ENCODE assay signal across 8 cellular contexts in the genomic region with DNA sequence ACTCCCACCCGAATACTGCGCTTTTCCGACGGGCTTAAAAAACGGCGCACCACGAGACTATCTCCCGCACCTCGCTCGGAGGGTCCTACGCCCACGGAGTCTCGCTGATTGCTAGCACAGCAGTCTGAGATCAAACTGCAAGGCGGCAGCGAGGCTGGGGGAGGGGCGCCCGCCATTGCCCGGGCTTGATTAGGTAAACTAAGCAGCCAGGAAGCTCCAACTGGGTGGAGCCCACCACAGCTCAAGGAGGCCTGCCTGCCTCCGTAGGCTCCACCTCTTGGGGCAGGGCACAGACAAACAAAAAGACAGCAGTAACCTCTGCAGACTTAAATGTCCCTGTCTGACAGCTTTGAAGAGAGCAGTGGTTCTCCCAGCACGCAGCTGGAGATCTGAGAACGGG.
DNase-seq lines count a peak whose midpoint lies in the region; ATAC-seq and TF ChIP-seq lines count a peak whose summit lies in the region.
"Not testable (repeated sequence)": the region's sequence is repeated elsewhere in the genome, so short reads cannot be mapped to it uniquely, and the experiment has no call there.

No MANE protein-coding gene starts in this region.

- no CpG with 5 or more reads among the region's 21 CpGs for WGBS in H9 (ENCODE audit: extremely low coverage, insufficient read length, low lambda C conversion rate)
- WGBS in hepatocyte (ENCODE audit: low lambda C conversion rate, missing lambda C conversion rate), result 12% methylated on average over 8 of the region's 21 CpGs

- H2BK5ac ChIP-seq in H9 (ENCODE audit: insufficient read length, low read length), result not testable (repeated sequence)

- not testable (repeated sequence) for H2AFZ ChIP-seq in H9 (ENCODE audit: low read length)
- peak overlapping the region; percentile 17 for H2AFZ ChIP-seq in hepatocyte

- not testable (repeated sequence) for H4K5ac ChIP-seq in H9 (ENCODE audit: insufficient read length, low read depth, low read length)

- peak overlapping the region in 2 of 4 donors; percentile 77 to 86 for H3K4me3 Mint-ChIP-seq in CD4-positive, CD25-positive, alpha-beta regulatory T cell
- H3K4me3 Mint-ChIP-seq in H9, result peak overlapping the region; percentile 75 to 85
- peak overlapping the region; percentile 69 for H3K4me3 Mint-ChIP-seq in activated CD4-positive, alpha-beta T cell treated with anti-CD3 and anti-CD28 coated beads, Interleukin-2, amount 10 ng/mL, durations not matched to agents 24 days and 14 days
- peak overlapping the region; percentile 73 for H3K4me3 Mint-ChIP-seq in activated T-cell treated with anti-CD3 and anti-CD28 coated beads, Interleukin-2, amount 50 U/mL, for 4 hours
- peak overlapping the region in 9 of 10 donors; percentile 63 to 90 (median 82) for H3K4me3 Mint-ChIP-seq in naive thymus-derived CD4-positive, alpha-beta T cell
- peak overlapping the region; percentile 74 for H3K4me3 Mint-ChIP-seq in type B pancreatic cell

- H3K79me2 ChIP-seq in H9 (ENCODE audit: insufficient read depth, low read length); hepatocyte: not testable (repeated sequence)

- not testable (repeated sequence) for H3K27me3 ChIP-seq in CD4-positive, CD25-positive, alpha-beta regulatory T cell (ENCODE audit: control insufficient read depth, insufficient read depth, low read length); H9 (ENCODE audit: insufficient read depth, low read length); hepatocyte; naive thymus-derived CD4-positive, alpha-beta T cell (ENCODE audit: control insufficient read depth in 2 of 2, insufficient read depth in 2 of 2, low read length in 2 of 2)

- not testable (repeated sequence) for H3K56ac ChIP-seq in H9 (ENCODE audit: insufficient read length, low read depth, low read length)

- H4K20me1 ChIP-seq in H9 (ENCODE audit: control insufficient read depth, insufficient read depth, insufficient read length); hepatocyte (ENCODE audit: insufficient read depth, poor library complexity, severe bottlenecking): not testable (repeated sequence)

- peak in 2 of 3 donors; percentile 60 to 73 for DNase-seq in CD4-positive, CD25-positive, alpha-beta regulatory T cell
- not testable (repeated sequence) for DNase-seq in H9; activated T-cell treated with anti-CD3 and anti-CD28 coated beads, Interleukin-2, amount 50 U/mL, for 4 hours; hepatocyte (ENCODE audit: low spot score); type B pancreatic cell (ENCODE audit: extremely low spot score, unreplicated experiment)
- peak; percentile 81 for DNase-seq in activated CD4-positive, alpha-beta T cell treated with anti-CD3 and anti-CD28 coated beads, Interleukin-2, amount 10 ng/mL, durations not matched to agents 24 days and 14 days
- DNase-seq in activated naive CD4-positive, alpha-beta T cell treated with anti-CD3 and anti-CD28 coated beads, Interleukin-2, amount 50 U/mL, for 16 hours, result peak; percentile 41
- DNase-seq in naive thymus-derived CD4-positive, alpha-beta T cell, result peak in 3 of 9 donors; percentile 47 to 81 (median 76)

- not testable (repeated sequence) for H3K9ac ChIP-seq in H9 (ENCODE audit: extremely low read depth, insufficient read length, low read length)

- intact Hi-C loops in activated CD4-positive, alpha-beta T cell treated with anti-CD3 and anti-CD28 coated beads, Interleukin-2, amount 10 ng/mL, durations not matched to agents 24 days and 14 days (cut with micrococcal nuclease), result not testable (repeated sequence)
- intact Hi-C loops in naive thymus-derived CD4-positive, alpha-beta T cell (cut with micrococcal nuclease), result loop anchor here in 1 of 2 donors (1.0 kb wide), 1 partner anchor 15 kb away; no protein-coding TSS in a partner anchor

- TF ChIP-seq CTCF in H9 (conservative IDR thresholded peaks at IDR 0.05); hepatocyte (IDR thresholded peaks at IDR 0.05; ENCODE audit: poor library complexity); type B pancreatic cell (conservative IDR thresholded peaks at IDR 0.05): not testable (repeated sequence)

- H3K9me3 Mint-ChIP-seq in CD4-positive, CD25-positive, alpha-beta regulatory T cell; H9; activated CD4-positive, alpha-beta T cell treated with anti-CD3 and anti-CD28 coated beads, Interleukin-2, amount 10 ng/mL, durations not matched to agents 24 days and 14 days; activated T-cell treated with anti-CD3 and anti-CD28 coated beads, Interleukin-2, amount 50 U/mL, for 4 hours; naive thymus-derived CD4-positive, alpha-beta T cell; type B pancreatic cell: not testable (repeated sequence)

- not testable (repeated sequence) for H3K9me3 ChIP-seq in CD4-positive, CD25-positive, alpha-beta regulatory T cell (ENCODE audit: control insufficient read depth in 2 of 2, low read length in 2 of 2); H9 (ENCODE audit: control insufficient read depth, low read depth, low read length); hepatocyte (ENCODE audit: low read depth); naive thymus-derived CD4-positive, alpha-beta T cell (ENCODE audit: control insufficient read depth in 2 of 3, low read length in 3 of 3)

- not testable (repeated sequence) for H2BK120ac ChIP-seq in H9 (ENCODE audit: low read depth, low read length, poor library complexity, severe bottlenecking)

- not testable (repeated sequence) for H2BK20ac ChIP-seq in H9 (ENCODE audit: low read depth, low read length, poor library complexity, severe bottlenecking)

- POLR2A ChIA-PET in naive thymus-derived CD4-positive, alpha-beta T cell (lab: Charles Lee), result interaction anchor here (1.0 kb wide), 1 partner anchor 90 kb away, joined by 5 read pairs; a partner anchor contains a TSS

- not testable (repeated sequence) for ATAC-seq in CD4-positive, CD25-positive, alpha-beta regulatory T cell (ENCODE audit: low read depth in 2 of 2); activated T-cell treated with anti-CD3 and anti-CD28 coated beads, Interleukin-2, amount 50 U/mL, for 4 hours; naive thymus-derived CD4-positive, alpha-beta T cell

- not testable (repeated sequence) for H3T11ph ChIP-seq in H9 (ENCODE audit: low read length)

- H3K9me2 ChIP-seq in hepatocyte (replicated peaks; ENCODE audit: insufficient read depth), result not testable (repeated sequence)

- not testable (repeated sequence) for H3K18ac ChIP-seq in H9 (ENCODE audit: insufficient read length, low read depth, low read length)

- peak overlapping the region in 2 of 3 donors; percentile 73 to 79 for H3K27ac Mint-ChIP-seq in CD4-positive, CD25-positive, alpha-beta regulatory T cell
- H3K27ac Mint-ChIP-seq in H9, result peak overlapping the region in 2 of 3 experiments; percentile 51 to 85; a peak in 2 of 7 replicates
- H3K27ac Mint-ChIP-seq in activated CD4-positive, alpha-beta T cell treated with anti-CD3 and anti-CD28 coated beads, Interleukin-2, amount 10 ng/mL, durations not matched to agents 24 days and 14 days; type B pancreatic cell: not testable (repeated sequence)
- peak overlapping the region; percentile 55 to 89 (median 86) for H3K27ac Mint-ChIP-seq in naive thymus-derived CD4-positive, alpha-beta T cell

- H3K4ac ChIP-seq in H9 (ENCODE audit: low read depth, low read length), result not testable (repeated sequence)

- peaks cover 17% of the 10 kb centered on the region for H3K27me3 Mint-ChIP-seq in CD4-positive, CD25-positive, alpha-beta regulatory T cell
- peaks cover 24% of the 10 kb centered on the region for H3K27me3 Mint-ChIP-seq in H9 (ENCODE audit: low read depth)
- not testable (repeated sequence) for H3K27me3 Mint-ChIP-seq in activated CD4-positive, alpha-beta T cell treated with anti-CD3 and anti-CD28 coated beads, Interleukin-2, amount 10 ng/mL, durations not matched to agents 24 days and 14 days; type B pancreatic cell
- peaks cover 11% of the 10 kb centered on the region for H3K27me3 Mint-ChIP-seq in activated T-cell treated with anti-CD3 and anti-CD28 coated beads, Interleukin-2, amount 50 U/mL, for 4 hours (ENCODE audit: low read depth)
- peaks cover 4 to 32% (median 7%) of the 10 kb centered on the region in 5 donors for H3K27me3 Mint-ChIP-seq in naive thymus-derived CD4-positive, alpha-beta T cell

- not testable (repeated sequence) for H4K8ac ChIP-seq in H9 (replicated peaks; ENCODE audit: insufficient read length, low read depth, low read length)

- H2BK12ac ChIP-seq in H9 (ENCODE audit: insufficient read length, low read depth, low read length), result not testable (repeated sequence)

- not testable (repeated sequence) for H3K27ac ChIP-seq in CD4-positive, CD25-positive, alpha-beta regulatory T cell (ENCODE audit: insufficient read depth, low read length, poor library complexity, severe bottlenecking); H9 (ENCODE audit: insufficient read length, low read depth, low read length); hepatocyte; naive thymus-derived CD4-positive, alpha-beta T cell (ENCODE audit: low read depth, low read length)

- H3K36me3 ChIP-seq in CD4-positive, CD25-positive, alpha-beta regulatory T cell (ENCODE audit: control insufficient read depth, insufficient read depth, low read length); hepatocyte (replicated peaks; ENCODE audit: insufficient read depth, low read depth); naive thymus-derived CD4-positive, alpha-beta T cell (ENCODE audit: control insufficient read depth in 2 of 3, insufficient read depth in 3 of 3, low read length in 3 of 3): not testable (repeated sequence)

- H3K14ac ChIP-seq in H9 (ENCODE audit: insufficient read depth, low read length), result not testable (repeated sequence)

- not testable (repeated sequence) for H2BK15ac ChIP-seq in H9 (ENCODE audit: low read depth, low read length)

- CTCF ChIA-PET in naive thymus-derived CD4-positive, alpha-beta T cell (lab: Charles Lee), result not testable (repeated sequence)

- H3K4me1 ChIP-seq in CD4-positive, CD25-positive, alpha-beta regulatory T cell (ENCODE audit: control insufficient read depth, insufficient read depth, low read length, poor library complexity, severe bottlenecking); H9 (ENCODE audit: insufficient read depth, low read length); hepatocyte (ENCODE audit: insufficient read depth); naive thymus-derived CD4-positive, alpha-beta T cell (ENCODE audit: control insufficient read depth in 2 of 2, insufficient read depth in 2 of 2, low read length in 2 of 2): not testable (repeated sequence)

- H4K91ac ChIP-seq in H9 (ENCODE audit: insufficient read length, low read depth, low read length), result not testable (repeated sequence)

- not testable (repeated sequence) for H2AK5ac ChIP-seq in H9 (ENCODE audit: insufficient read length, low read length)

- not testable (repeated sequence) for H3K79me1 ChIP-seq in H9 (ENCODE audit: insufficient read depth, low read depth, low read length, poor library complexity, severe bottlenecking)

- not testable (repeated sequence) for H3K23me2 ChIP-seq in H9 (ENCODE audit: insufficient read length, low read depth, low read length, poor library complexity, severe bottlenecking)

- H3K36me3 Mint-ChIP-seq in CD4-positive, CD25-positive, alpha-beta regulatory T cell; H9 (ENCODE audit: insufficient read depth in 1 of 3, low read depth in 3 of 3); activated CD4-positive, alpha-beta T cell treated with anti-CD3 and anti-CD28 coated beads, Interleukin-2, amount 10 ng/mL, durations not matched to agents 24 days and 14 days (ENCODE audit: low read depth); activated T-cell treated with anti-CD3 and anti-CD28 coated beads, Interleukin-2, amount 50 U/mL, for 4 hours (ENCODE audit: insufficient read depth); naive thymus-derived CD4-positive, alpha-beta T cell; type B pancreatic cell: not testable (repeated sequence)

- not testable (repeated sequence) for H3K4me3 ChIP-seq in CD4-positive, CD25-positive, alpha-beta regulatory T cell (ENCODE audit: low read depth, low read length); hepatocyte; naive thymus-derived CD4-positive, alpha-beta T cell (ENCODE audit: low read length)

- not testable (repeated sequence) for H3K4me2 ChIP-seq in H9 (ENCODE audit: insufficient read depth, insufficient read length, low read length)
- peak overlapping the region; percentile 67 for H3K4me2 ChIP-seq in hepatocyte

- H3K4me1 Mint-ChIP-seq in CD4-positive, CD25-positive, alpha-beta regulatory T cell, result peaks cover 0 to 15% (median 4%) of the 10 kb centered on the region in 4 donors
- peaks cover 10 to 11% of the 10 kb centered on the region in 2 experiments for H3K4me1 Mint-ChIP-seq in H9
- H3K4me1 Mint-ChIP-seq in activated CD4-positive, alpha-beta T cell treated with anti-CD3 and anti-CD28 coated beads, Interleukin-2, amount 10 ng/mL, durations not matched to agents 24 days and 14 days, result not testable (repeated sequence)
- peaks cover 12% of the 10 kb centered on the region for H3K4me1 Mint-ChIP-seq in activated T-cell treated with anti-CD3 and anti-CD28 coated beads, Interleukin-2, amount 50 U/mL, for 4 hours (ENCODE audit: low read depth)
- peaks cover 7 to 16% (median 11%) of the 10 kb centered on the region in 7 donors for H3K4me1 Mint-ChIP-seq in naive thymus-derived CD4-positive, alpha-beta T cell
- peaks cover 16% of the 10 kb centered on the region for H3K4me1 Mint-ChIP-seq in type B pancreatic cell (ENCODE audit: unreplicated experiment)

- H3K23ac ChIP-seq in H9 (ENCODE audit: insufficient read length, low read depth, low read length), result not testable (repeated sequence)
